Comparison of ENCODE assay signal across 10 cellular contexts in the genomic region with DNA sequence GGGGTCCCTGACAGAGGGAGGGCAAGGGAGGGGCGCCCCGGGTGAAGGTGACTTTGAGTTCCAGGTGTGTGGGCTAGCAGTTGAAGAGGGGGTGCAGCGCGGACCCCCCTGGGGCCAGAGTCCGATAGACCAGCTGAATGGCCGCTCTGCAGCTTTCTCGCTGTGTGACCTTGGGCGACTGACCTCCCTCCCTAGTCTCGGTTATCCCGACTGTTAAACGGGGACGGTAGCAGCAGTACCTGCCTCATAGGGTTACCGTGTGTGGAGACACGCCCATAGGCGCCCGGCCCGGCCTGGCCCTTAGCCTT. TPM values are rescaled to one million over a fixed set of nuclear protein-coding genes. Genes with fewer than 3 reads are reported as not detected.
DNase-seq lines count a peak whose midpoint lies in the region; ATAC-seq and TF ChIP-seq lines count a peak whose summit lies in the region.
"Had no signal": no experiment of that assay in that cellular context is flagged by ENCODE, and none has a peak within 500 bp of the region (broad histone marks: within the 10 kb centered on the region; RNA-seq: fewer than 3 reads in every experiment).

No MANE protein-coding gene starts in this region.

- no peak for TF ChIP-seq CTCF in fibroblast of villous mesenchyme (IDR thresholded peaks at IDR 0.05; ENCODE audit: insufficient read depth, low read depth, low read length)

- no peaks in the 10 kb centered on the region for H3K36me3 ChIP-seq in ES-I3 (ENCODE audit: insufficient read depth, low read length)
- H3K36me3 ChIP-seq in rectal smooth muscle tissue (ENCODE audit: control insufficient read depth, insufficient read depth, low read length), result no peaks in the 10 kb centered on the region

- H3K9ac ChIP-seq in ES-I3 (ENCODE audit: low read depth, low read length), result peak overlapping the region; percentile 91
- no peak overlapping the region for H3K9ac ChIP-seq in rectal smooth muscle tissue (ENCODE audit: low read length)

- H3K4me1 ChIP-seq in ES-I3 (ENCODE audit: insufficient read depth, low read length) (no peaks in the 10 kb centered on the region; the same call in 1 of the 2 replicates), rectal smooth muscle tissue (ENCODE audit: control insufficient read depth, insufficient read depth, low read length) (no peaks in the 10 kb centered on the region)

- no peaks in the 10 kb centered on the region for H3K36me3 Mint-ChIP-seq in T-helper 17 cell (ENCODE audit: low read depth)

- DNase-seq in T-helper 17 cell, result no peak
- no peak for DNase-seq in fibroblast of villous mesenchyme (ENCODE audit: low read depth)
- no peak for DNase-seq in NCI-H2081 (lab: John Stamatoyannopoulos, UW)
- no peak for DNase-seq in stimulated activated CD4-positive, alpha-beta T cell treated with anti-CD3 and anti-CD28 coated beads, Interleukin-4, amount 100 ng/mL, for 4 hours

- H3K27ac ChIP-seq in rectal smooth muscle tissue (ENCODE audit: low read depth, low read length), result no peak overlapping the region
- H3K27ac ChIP-seq: epithelial cell of prostate had no signal

- H3K9me3 ChIP-seq in ES-I3 (ENCODE audit: control insufficient read depth, insufficient read depth, low read length) (no peaks in the 10 kb centered on the region), T-helper 17 cell (ENCODE audit: control insufficient read depth, low read length, poor library complexity, severe bottlenecking) (no peaks in the 10 kb centered on the region)

- peaks cover 55% of the 10 kb centered on the region for H3K27me3 Mint-ChIP-seq in T-helper 17 cell

- ATAC-seq in T-helper 17 cell, result no peak
- ATAC-seq in HG03280 (IDR thresholded peaks at IDR 0.05; ENCODE audit: unreplicated experiment), result no peak
- no peak for ATAC-seq in GM21381 (IDR thresholded peaks at IDR 0.05; ENCODE audit: unreplicated experiment)

- H3K4me1 Mint-ChIP-seq in T-helper 17 cell, result peaks cover 4% of the 10 kb centered on the region

- H3K4me3 ChIP-seq in fibroblast of villous mesenchyme (ENCODE audit: low read depth, low read length) (peak overlapping the region; percentile 41), rectal smooth muscle tissue (ENCODE audit: low read length) (peak overlapping the region; percentile 7)

- H3K27ac Mint-ChIP-seq in T-helper 17 cell, result no peak overlapping the region

- H3K27me3 ChIP-seq in rectal smooth muscle tissue (ENCODE audit: control insufficient read depth, insufficient read depth, low read length), result peaks cover 4% of the 10 kb centered on the region

- peak overlapping the region; percentile 83 for H3K4me3 Mint-ChIP-seq in T-helper 17 cell

RNA-seq across cellular contexts. Expression of a gene that starts 31.3 kb away (rescaled TPM):
- not detected for total RNA-seq in T-helper 17 cell
- under 0.01 and 1.6 TPM in 2 replicates for total RNA-seq in fibroblast of villous mesenchyme
- total RNA-seq: HT-29 had no signal

RNA-seq across cellular contexts. Expression of a gene that starts 54.8 kb away (rescaled TPM):
- 10 to 100 TPM; 21.9 to 28.7 TPM for total RNA-seq in T-helper 17 cell
- total RNA-seq in fibroblast of villous mesenchyme, result 16.8 and 20.3 TPM in 2 replicates

RNA-seq across cellular contexts. Expression of a gene that starts 56.1 kb away (rescaled TPM):
- total RNA-seq in T-helper 17 cell (under 1 TPM in 1 of 2 donors, not detected in 1; 0.15 TPM), fibroblast of villous mesenchyme (8.7 and 16.0 TPM in 2 replicates)
